Comparison of ENCODE assay signal across 8 cellular contexts in the genomic region with DNA sequence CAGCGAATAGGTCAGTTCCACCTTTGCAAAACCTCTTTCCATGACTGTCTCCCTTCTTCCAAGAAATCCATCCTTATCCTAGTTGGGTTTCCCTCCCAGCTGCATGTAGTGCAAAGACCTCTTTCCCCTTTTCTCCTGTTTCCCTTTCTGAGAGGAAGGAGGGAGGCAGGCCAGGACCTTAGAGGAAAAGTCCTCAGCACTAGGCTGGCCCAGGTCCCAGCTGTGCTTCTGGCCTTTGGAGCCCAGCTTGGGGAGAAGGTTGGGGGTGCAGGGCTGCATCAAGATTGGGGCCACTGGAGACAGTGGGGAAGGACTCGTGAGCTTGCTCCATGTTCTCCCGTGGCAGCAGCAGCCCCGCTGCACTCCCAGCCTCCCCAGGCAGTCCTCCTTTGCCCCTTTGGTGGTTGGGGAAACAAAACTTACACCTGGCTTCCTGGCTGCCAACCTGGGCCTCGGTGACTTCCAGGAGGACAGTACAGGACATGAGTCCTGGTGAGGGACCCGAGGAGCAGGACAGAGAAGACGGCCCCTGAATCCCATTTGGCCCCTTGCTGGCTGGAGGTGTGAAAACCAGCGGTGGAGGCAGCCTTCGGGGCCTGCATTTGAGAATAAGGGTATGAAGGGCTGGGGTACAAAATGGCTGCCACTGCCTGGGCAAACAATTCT. TPM values are rescaled to one million over a fixed set of nuclear protein-coding genes. Genes with fewer than 3 reads are reported as not detected.
DNase-seq lines count a peak whose midpoint lies in the region; ATAC-seq and TF ChIP-seq lines count a peak whose summit lies in the region.

No MANE protein-coding gene starts in this region.

- no peak for TF ChIP-seq CTCF in BJ (IDR thresholded peaks at IDR 0.05; ENCODE audit: insufficient read depth, low read depth, low read length)

- no peaks in the 10 kb centered on the region for H3K9me3 ChIP-seq in NT2/D1 (ENCODE audit: insufficient read depth, low read length)

- H3K4me3 Mint-ChIP-seq in effector memory CD8-positive, alpha-beta T cell, result peak overlapping the region; percentile 97 to 98
- peak overlapping the region; percentile 88 to 98 (median 95) for H3K4me3 Mint-ChIP-seq in naive thymus-derived CD8-positive, alpha-beta T cell

- H3K36me3 ChIP-seq in BJ (ENCODE audit: control insufficient read depth, insufficient read depth, low read length) (no peaks in the 10 kb centered on the region), NT2/D1 (ENCODE audit: insufficient read depth, insufficient read length, low read length) (peaks cover 9% of the 10 kb centered on the region)

- no peak for ATAC-seq in effector memory CD8-positive, alpha-beta T cell (replicated peaks)
- ATAC-seq in naive thymus-derived CD8-positive, alpha-beta T cell, result no peak

- DNase-seq in BJ (ENCODE audit: low read depth) (no peak), NT2/D1 (ENCODE audit: low read depth, low spot score) (no peak), NCI-H1694 (lab: John Stamatoyannopoulos, UW) (no peak), NCI-H748 treated with DMSO at 0.1 percent for 48 hours (lab: John Stamatoyannopoulos, UW) (no peak), SKM-1 (lab: John Stamatoyannopoulos, UW; ENCODE audit: unreplicated experiment) (no peak), iPS-NIHi11 (ENCODE audit: low spot score) (no peak)
- no peak for DNase-seq in effector memory CD8-positive, alpha-beta T cell
- DNase-seq in naive thymus-derived CD8-positive, alpha-beta T cell, result no peak

- H3K4me3 ChIP-seq in BJ (ENCODE audit: low read depth, low read length), result peak overlapping the region; percentile 6; the same call in 1 of the 2 replicates
- peak overlapping the region; percentile 42 for H3K4me3 ChIP-seq in NT2/D1 (ENCODE audit: insufficient read length, low read depth)

- no peaks in the 10 kb centered on the region for H3K27me3 Mint-ChIP-seq in effector memory CD8-positive, alpha-beta T cell
- no peaks in the 10 kb centered on the region for H3K27me3 Mint-ChIP-seq in naive thymus-derived CD8-positive, alpha-beta T cell

- no peaks in the 10 kb centered on the region for H3K9me3 Mint-ChIP-seq in effector memory CD8-positive, alpha-beta T cell
- H3K9me3 Mint-ChIP-seq in naive thymus-derived CD8-positive, alpha-beta T cell, result no peaks in the 10 kb centered on the region

- CTCF ChIA-PET in BJ (lab: Yijun Ruan, JAX), result interaction anchor here (1.5 to 8.3 kb wide), 4 partner anchors 8 to 36 kb away, joined by 6 to 83 read pairs (median 21); partner anchors contain the start of genes ACBD4 and HEXIM1

- H3K4me1 Mint-ChIP-seq in effector memory CD8-positive, alpha-beta T cell (ENCODE audit: low read depth in 2 of 2), result peaks cover 31 to 42% of the 10 kb centered on the region in 2 donors
- H3K4me1 Mint-ChIP-seq in naive thymus-derived CD8-positive, alpha-beta T cell, result peaks cover 14 to 41% (median 37%) of the 10 kb centered on the region in 4 donors

- peak overlapping the region; percentile 76 for H3K9ac ChIP-seq in NT2/D1 (ENCODE audit: insufficient read length, low read depth)

- peak overlapping the region; percentile 98 to 99 for H3K27ac Mint-ChIP-seq in effector memory CD8-positive, alpha-beta T cell
- H3K27ac Mint-ChIP-seq in naive thymus-derived CD8-positive, alpha-beta T cell, result peak overlapping the region in 9 of 10 donors; percentile 96 to 99 (median 98)

- H3K27me3 ChIP-seq in BJ (ENCODE audit: control insufficient read depth, insufficient read depth, low read length) (no peaks in the 10 kb centered on the region), NT2/D1 (ENCODE audit: insufficient read depth, insufficient read length) (no peaks in the 10 kb centered on the region)

- H3K36me3 Mint-ChIP-seq in effector memory CD8-positive, alpha-beta T cell (ENCODE audit: insufficient read depth), result peaks cover 22% of the 10 kb centered on the region
- peaks cover 0 to 13% (median 3%) of the 10 kb centered on the region in 3 donors for H3K36me3 Mint-ChIP-seq in naive thymus-derived CD8-positive, alpha-beta T cell

- POLR2A ChIA-PET in BJ (lab: Charles Lee), result interaction anchor here (2.4 kb wide), 1 partner anchor 12 kb away, joined by 66 read pairs; the partner anchor contains the start of gene HEXIM1
- POLR2A ChIA-PET in naive thymus-derived CD8-positive, alpha-beta T cell (lab: Charles Lee), result interaction anchor here (0.6 to 9.4 kb wide), 25 partner anchors 10 to 1046 kb away, joined by 3 to 676 read pairs (median 11); partner anchors contain the start of genes ACBD4, DCAKD, FMNL1 and HEXIM1

- H3K4me1 ChIP-seq in NT2/D1 (ENCODE audit: insufficient read depth, insufficient read length), result no peaks in the 10 kb centered on the region

RNA-seq across cellular contexts. Expression of gene HEXIM2, which starts 0.5 kb away (rescaled TPM):
- polyA plus RNA-seq in BJ (2011; rRNA removed), result 3.9 and 6.3 TPM in 2 replicates
- 1.8 and 2.3 TPM in 2 replicates for polyA minus RNA-seq in BJ (2011; rRNA and poly(A)+ RNA removed)
- 1 to 10 TPM; 3.4 to 4.4 TPM for total RNA-seq in naive thymus-derived CD8-positive, alpha-beta T cell
- polyA plus RNA-seq in naive thymus-derived CD8-positive, alpha-beta T cell, result 1 to 10 TPM; 2.6 to 3.6 (median 3.3) TPM

RNA-seq across cellular contexts. Expression of gene HEXIM1, which starts 13.9 kb away (rescaled TPM):
- 16.0 and 16.7 TPM in 2 replicates for polyA plus RNA-seq in BJ (2011; rRNA removed)
- polyA minus RNA-seq in BJ (2011; rRNA and poly(A)+ RNA removed), result 10.3 and 11.2 TPM in 2 replicates
- 10 to 100 TPM; 34.3 to 35.1 TPM for total RNA-seq in naive thymus-derived CD8-positive, alpha-beta T cell
- polyA plus RNA-seq in naive thymus-derived CD8-positive, alpha-beta T cell, result 1 to 10 TPM; 4.9 to 6.8 (median 5.4) TPM

RNA-seq across cellular contexts. Expression of gene ACBD4, which starts 26.7 kb away (rescaled TPM):
- 5.4 and 7.3 TPM in 2 replicates for polyA plus RNA-seq in BJ (2011; rRNA removed)
- polyA minus RNA-seq in BJ (2011; rRNA and poly(A)+ RNA removed), result 3.0 and 4.2 TPM in 2 replicates
- 10 to 100 TPM; 39.4 to 48.5 TPM for total RNA-seq in naive thymus-derived CD8-positive, alpha-beta T cell
- 10 to 100 TPM; 10.5 to 17.4 (median 11.7) TPM for polyA plus RNA-seq in naive thymus-derived CD8-positive, alpha-beta T cell

RNA-seq across cellular contexts. Expression of gene PLCD3, which starts 29.8 kb away (rescaled TPM):
- polyA plus RNA-seq in BJ (2011; rRNA removed), result 47.5 and 81.6 TPM in 2 replicates
- 71.6 and 94.8 TPM in 2 replicates for polyA minus RNA-seq in BJ (2011; rRNA and poly(A)+ RNA removed)
- 1 to 10 TPM; 1.6 to 4.0 TPM for total RNA-seq in naive thymus-derived CD8-positive, alpha-beta T cell
- polyA plus RNA-seq in naive thymus-derived CD8-positive, alpha-beta T cell, result under 1 TPM; 0.35 to 0.65 (median 0.56) TPM

RNA-seq across cellular contexts. Expression of gene FMNL1, which starts 59.5 kb away (rescaled TPM):
- 2.0 TPM in 2 replicates for polyA plus RNA-seq in BJ (2011; rRNA removed)
- 3.0 and 5.8 TPM in 2 replicates for polyA minus RNA-seq in BJ (2011; rRNA and poly(A)+ RNA removed)
- 100 to 1,000 TPM; 383 to 394 TPM for total RNA-seq in naive thymus-derived CD8-positive, alpha-beta T cell
- polyA plus RNA-seq in naive thymus-derived CD8-positive, alpha-beta T cell, result 10 to 100 TPM; 18.0 to 35.5 (median 21.5) TPM
